7 cellular contexts compared by ENCODE assay signal in the genomic region with DNA sequence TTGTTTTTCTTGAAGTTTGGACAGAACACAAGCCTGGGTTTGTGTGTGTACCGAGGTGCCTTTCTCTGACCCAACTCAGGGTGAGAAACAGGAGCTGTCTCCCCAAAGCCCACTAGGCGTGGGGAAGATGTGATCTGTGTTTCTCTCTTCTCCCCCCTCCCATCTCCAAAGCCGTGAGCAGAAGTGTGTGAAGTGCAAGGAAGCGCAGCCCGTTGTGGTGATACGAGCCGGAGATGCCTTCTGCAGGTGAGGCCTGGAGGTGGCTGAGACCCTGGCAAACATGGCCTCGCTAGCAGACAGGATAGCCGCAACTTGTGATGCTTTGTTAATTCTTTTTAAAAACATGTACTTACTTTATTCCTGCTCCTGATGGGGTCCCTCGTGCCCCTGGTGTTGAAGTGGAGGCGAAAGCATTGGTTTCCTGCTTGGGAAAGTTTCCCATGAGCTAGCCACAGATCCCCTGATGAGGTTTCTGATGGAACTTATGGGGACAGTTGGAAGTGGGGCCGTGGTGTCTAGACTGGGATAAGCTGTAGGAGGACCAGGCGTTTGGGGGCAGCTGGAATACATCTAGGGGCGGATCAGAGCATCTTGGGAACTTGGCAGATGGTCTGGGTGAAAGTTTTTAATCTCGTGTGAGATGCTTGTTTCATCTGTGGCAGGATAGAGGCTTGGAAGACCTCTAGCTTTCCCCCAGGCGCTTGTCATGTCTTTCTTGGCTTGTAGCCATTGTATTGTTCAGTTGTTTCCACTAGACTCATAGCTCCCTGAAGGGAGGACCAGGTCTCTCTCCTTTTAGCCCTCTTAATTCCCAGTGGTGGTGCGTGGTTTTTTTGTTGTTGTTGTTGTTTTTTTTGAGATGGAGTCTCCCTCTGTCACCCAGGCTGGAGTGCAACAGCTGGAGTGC. TPM values are rescaled to one million over a fixed set of nuclear protein-coding genes. Genes with fewer than 3 reads are reported as not detected.
A peak's percentile ranks its signal among the peaks of the same experiment; 100 is the strongest.
DNase-seq lines count a peak whose midpoint lies in the region; ATAC-seq and TF ChIP-seq lines count a peak whose summit lies in the region.

No MANE protein-coding gene starts in this region.

- H3K9me3 ChIP-seq in right cardiac atrium (ENCODE audit: control insufficient read depth, low read length) (no peaks in the 10 kb centered on the region), smooth muscle cell (replicated peaks; ENCODE audit: low read depth) (no peaks in the 10 kb centered on the region)

- H3K9ac ChIP-seq in smooth muscle cell (ENCODE audit: low read depth) = peak overlapping the region; percentile 96

- H3K36me3 ChIP-seq in smooth muscle cell (ENCODE audit: low read depth) = no peaks in the 10 kb centered on the region

- H3K36me3 Mint-ChIP-seq in T-cell = peaks cover 3% of the 10 kb centered on the region

- DNase-seq in HL-60 (ENCODE audit: low read depth in 1 of 2, low spot score in 1 of 2) = no peak
- DNase-seq in T-cell = no peak
- no peak for DNase-seq in right cardiac atrium
- no peak for DNase-seq in smooth muscle cell (lab: John Stamatoyannopoulos, UW; ENCODE audit: unreplicated experiment)
- DNase-seq in NCI-H128 (lab: John Stamatoyannopoulos, UW; ENCODE audit: unreplicated experiment) = no peak
- no peak for DNase-seq in NCI-H187 treated with DMSO at 0.1 percent for 48 hours (lab: John Stamatoyannopoulos, UW)

- H3K4me3 ChIP-seq in HL-60 (replicated peaks; ENCODE audit: insufficient read depth, low read length) = peak overlapping the region; percentile 90
- peak overlapping the region; percentile 75 for H3K4me3 ChIP-seq in right cardiac atrium (ENCODE audit: low read length)
- peak overlapping the region; percentile 100 for H3K4me3 ChIP-seq in smooth muscle cell

- intact Hi-C loops in right cardiac atrium (cut with DNase I) = no loop called here

- H3K4me1 ChIP-seq in right cardiac atrium (ENCODE audit: control insufficient read depth, insufficient read depth, low read length) (peaks cover 9% of the 10 kb centered on the region), smooth muscle cell (ENCODE audit: low read depth) (peaks cover 7% of the 10 kb centered on the region)

- no peaks in the 10 kb centered on the region for H3K9me3 Mint-ChIP-seq in T-cell

- H3F3A ChIP-seq in smooth muscle cell (ENCODE audit: low read depth) = no peaks in the 10 kb centered on the region

- CTCF ChIA-PET in T-cell (lab: Charles Lee) = interaction anchor here in 1 of 2 donors (0.6 kb wide), 1 partner anchor 137 kb away, joined by 3 read pairs; a partner anchor contains a TSS

- H3K4me3 Mint-ChIP-seq in T-cell = peak overlapping the region; percentile 75 to 78 (median 77)

- H3K27ac Mint-ChIP-seq in T-cell = peak overlapping the region; percentile 74 to 81

- peaks cover 43 to 51% (median 43%) of the 10 kb centered on the region in 3 donors for H3K4me1 Mint-ChIP-seq in T-cell

- H3K27me3 ChIP-seq in HL-60 (ENCODE audit: insufficient read depth, poor library complexity, severe bottlenecking) = no peaks in the 10 kb centered on the region
- H3K27me3 ChIP-seq in right cardiac atrium (ENCODE audit: control insufficient read depth, insufficient read depth) = no peaks in the 10 kb centered on the region
- no peaks in the 10 kb centered on the region for H3K27me3 ChIP-seq in smooth muscle cell (ENCODE audit: low read depth)

- H3K27ac ChIP-seq in HL-60 (replicated peaks) = peak overlapping the region; percentile 43
- no peak overlapping the region for H3K27ac ChIP-seq in right cardiac atrium (ENCODE audit: low read length)
- H3K27ac ChIP-seq in smooth muscle cell (ENCODE audit: low read depth) = peak overlapping the region; percentile 68

- no peak overlapping the region for H2AFZ ChIP-seq in smooth muscle cell (ENCODE audit: low read depth)

- POLR2A ChIA-PET in T-cell (lab: Charles Lee) = no interaction called here

- H3K4me2 ChIP-seq in smooth muscle cell = peak overlapping the region; percentile 100

- peaks cover 2% of the 10 kb centered on the region for H4K20me1 ChIP-seq in smooth muscle cell (ENCODE audit: low read depth)

- 30% methylated on average over 17 of the region's 17 CpGs for WGBS in right cardiac atrium
- WGBS in smooth muscle cell (ENCODE audit: low lambda C conversion rate) = 62% methylated on average over 17 of the region's 17 CpGs

- H3K79me2 ChIP-seq in smooth muscle cell (ENCODE audit: low read depth) = peaks cover 30% of the 10 kb centered on the region

- ATAC-seq in T-cell (replicated peaks in 1 of 4) (no peak), right cardiac atrium (no peak), HG03571 (IDR thresholded peaks at IDR 0.05; ENCODE audit: unreplicated experiment) (no peak)

- TF ChIP-seq CTCF in HL-60 (IDR thresholded peaks at IDR 0.05; ENCODE audit: insufficient read depth, low read length) (no peak), smooth muscle cell (IDR thresholded peaks at IDR 0.05; ENCODE audit: borderline replicate concordance, insufficient read depth, poor library complexity, severe bottlenecking) (no peak)

- no peaks in the 10 kb centered on the region for H3K27me3 Mint-ChIP-seq in T-cell

RNA-seq across cellular contexts. Expression of a gene that starts 0.9 kb away (rescaled TPM):
- 10 to 100 TPM; 30.1 to 39.5 (median 38.6) TPM for total RNA-seq in T-cell
- 10 to 100 TPM; 11.1 to 16.3 (median 12.4) TPM for total RNA-seq in right cardiac atrium
- polyA plus RNA-seq in right cardiac atrium = 11.4 TPM
- 5.8 and 6.6 TPM in 2 replicates for total RNA-seq in smooth muscle cell
- 16.4 and 21.3 TPM in 2 replicates for polyA plus RNA-seq in smooth muscle cell

RNA-seq across cellular contexts. Expression of a gene that starts 1.0 kb away (rescaled TPM):
- total RNA-seq in T-cell = 100 to 1,000 TPM; 246 to 369 (median 264) TPM
- total RNA-seq in right cardiac atrium = 10 to 100 TPM; 15.0 to 23.8 (median 19.2) TPM
- 18.4 TPM for polyA plus RNA-seq in right cardiac atrium
- 6.5 and 10.1 TPM in 2 replicates for total RNA-seq in smooth muscle cell
- polyA plus RNA-seq in smooth muscle cell = 16.2 and 17.3 TPM in 2 replicates

RNA-seq across cellular contexts. Expression of a gene that starts 20.9 kb away (rescaled TPM):
- total RNA-seq in T-cell = 10 to 100 TPM in 3 of 5 donors, 1 to 10 TPM in 2; 5.2 to 20.4 (median 17.2) TPM
- total RNA-seq in right cardiac atrium = 1 to 10 TPM in 3 of 4 donors, under 1 TPM in 1; 0.39 to 2.8 (median 1.6) TPM
- 2.7 TPM for polyA plus RNA-seq in right cardiac atrium
- total RNA-seq in smooth muscle cell = 0.22 and 0.81 TPM in 2 replicates
- 1.4 and 3.3 TPM in 2 replicates for polyA plus RNA-seq in smooth muscle cell

RNA-seq across cellular contexts. Expression of a gene that starts 44.3 kb away (rescaled TPM):
- total RNA-seq in T-cell (10 to 100 TPM; 52.3 to 81.4 (median 63.4) TPM), right cardiac atrium (10 to 100 TPM; 29.8 to 32.0 (median 31.2) TPM), smooth muscle cell (25.7 and 46.1 TPM in 2 replicates)
- polyA plus RNA-seq in right cardiac atrium (35.9 TPM), smooth muscle cell (85.9 and 113 TPM in 2 replicates)

RNA-seq across cellular contexts. Expression of a gene that starts 56.4 kb away (rescaled TPM):
- 100 to 1,000 TPM; 271 to 456 (median 403) TPM for total RNA-seq in T-cell
- 100 to 1,000 TPM in 1 of 4 donors, 10 to 100 TPM in 3; 53.9 to 101 (median 70.7) TPM for total RNA-seq in right cardiac atrium
- 84.2 TPM for polyA plus RNA-seq in right cardiac atrium
- total RNA-seq in smooth muscle cell = 158 and 181 TPM in 2 replicates
- 388 and 490 TPM in 2 replicates for polyA plus RNA-seq in smooth muscle cell

Comparison
In these comparisons a context has a peak if more than half of its experiments do, and no peak if none do; other contexts are left out.
1. RNA of a gene that starts 1.0 kb away (total RNA-seq): 246 to 369 TPM in T-cell; 15.0 to 23.8 TPM in right cardiac atrium and 6.5 to 10.1 TPM in smooth muscle cell; every median in the first group is over 4 times any median in the second.
2. Peak in every context shown above with its lines, with median percentiles within 50 percentile points of each other: H3K4me3 ChIP-seq.